Comparison of ENCODE assay signal across 8 cellular contexts in genomic region chr17:38800237-38800760, GRCh38. TPM values are rescaled to one million over a fixed set of nuclear protein-coding genes. Genes with fewer than 3 reads are reported as not detected.
A peak's percentile ranks its signal among the peaks of the same experiment; 100 is the strongest.
DNase-seq lines count a peak whose midpoint lies in the region; ATAC-seq, FAIRE-seq and TF ChIP-seq lines count a peak whose summit lies in the region.

No MANE protein-coding gene starts in this region.

- TF ChIP-seq EP300 in HepG2 (IDR thresholded peaks at IDR 0.05; ENCODE audit: low read depth in 2 of 2, low read length in 2 of 2) (no peak), HepG2 (CRISPR knock-in tag; IDR thresholded peaks at IDR 0.05; ENCODE audit: borderline replicate concordance) (no peak), tibial nerve (IDR thresholded peaks at IDR 0.05) (no peak)

- FAIRE-seq in HepG2 (lab: Jason Lieb, UNC), result no peak

- H3K27me3 ChIP-seq in adrenal gland (no peaks in the 10 kb centered on the region), HepG2 (ENCODE audit: control insufficient read depth in 1 of 2, insufficient read depth in 2 of 2, low read length in 2 of 2) (no peaks in the 10 kb centered on the region), tibial nerve (no peaks in the 10 kb centered on the region)

- no peaks in the 10 kb centered on the region for H3K27me3 Mint-ChIP-seq in activated T-cell treated with anti-CD3 and anti-CD28 coated beads, Interleukin-2, amount 50 U/mL, for 4 hours (ENCODE audit: low read depth)

- TF ChIP-seq POLR2A in adrenal gland (IDR thresholded peaks at IDR 0.05) (peak in 1 of 2 donors; percentile 6), HepG2 (IDR thresholded peaks at IDR 0.05; ENCODE audit: insufficient read depth in 1 of 2, low read depth in 2 of 2, low read length in 2 of 2) (peak in 1 of 2 experiments; percentile 83; a peak in 2 of 4 replicates), tibial nerve (IDR thresholded peaks at IDR 0.05) (no peak)

- intact Hi-C loops in adrenal gland (cut with DNase I), result no loop called here
- intact Hi-C loops in HepG2 (cut with micrococcal nuclease; ENCODE audit: unreplicated experiment), result loop anchor here (1.0 to 2.0 kb wide), 2 partner anchors 47 to 69 kb away; partner anchors contain the start of gene PSMB3

- H3K4me1 ChIP-seq in adrenal gland (replicated peaks in 1 of 2) (peaks cover 15 to 33% of the 10 kb centered on the region in 2 donors), HepG2 (ENCODE audit: insufficient read depth, low read length) (peaks cover 38% of the 10 kb centered on the region), tibial nerve (peaks cover 0 to 39% (median 23%) of the 10 kb centered on the region in 4 donors)

- TSS peak; percentile 96 for BruUV-seq in HepG2 (replicated peaks; lab: Mats Ljungman, UMichigan)

- H3K4me2 ChIP-seq in HepG2 (ENCODE audit: low read depth, low read length), result peak overlapping the region; percentile 81

- H3K27ac ChIP-seq in adrenal gland (peak overlapping the region in 4 of 5 donors; percentile 100), HepG2 (ENCODE audit: extremely low read length, insufficient read depth, low read length) (peak overlapping the region; percentile 99), tibial nerve (peak overlapping the region; percentile 93 to 100 (median 99))

- peaks cover 22% of the 10 kb centered on the region; the same call in 1 of the 2 replicates for H4K20me1 ChIP-seq in HepG2 (ENCODE audit: insufficient read depth, low read length)

- WGBS in adrenal gland, 4 donors, result 20 to 22% (median 22%) methylated on average over 14 of the region's 14 CpGs
- 28% methylated on average over 14 of the region's 14 CpGs for WGBS in HepG2 (ENCODE audit: low lambda C conversion rate)
- WGBS in tibial nerve, 2 donors, result 16 to 20% methylated on average over 14 of the region's 14 CpGs

- in situ Hi-C loops in HepG2 (cut with HindIII; ENCODE audit: extremely low pct_ligation_motif_present, low pct_unique_long_range_greater_than_20kb), result no loop called here

- peaks cover 38% of the 10 kb centered on the region for H3K79me2 ChIP-seq in HepG2 (ENCODE audit: insufficient read depth, low read length)

- H3K4me1 Mint-ChIP-seq in activated T-cell treated with anti-CD3 and anti-CD28 coated beads, Interleukin-2, amount 50 U/mL, for 4 hours (ENCODE audit: low read depth), result peaks cover 32% of the 10 kb centered on the region

- H3K4me3 ChIP-seq in adrenal gland (peak overlapping the region in 2 of 4 donors; percentile 65 to 99), HepG2 (replicated peaks in 1 of 3; ENCODE audit: insufficient read depth in 1 of 3, low read depth in 2 of 3, low read length in 3 of 3) (peak overlapping the region; percentile 76 to 98 (median 90)), tibial nerve (peak overlapping the region; percentile 83 to 98 (median 89))

- no peak overlapping the region for H2AFZ ChIP-seq in HepG2 (ENCODE audit: low read length)

- H3K36me3 Mint-ChIP-seq in activated T-cell treated with anti-CD3 and anti-CD28 coated beads, Interleukin-2, amount 50 U/mL, for 4 hours (ENCODE audit: insufficient read depth), result peaks cover 19% of the 10 kb centered on the region

- TF ChIP-seq CTCF in adrenal gland (IDR thresholded peaks at IDR 0.05) (no peak), HepG2 (CRISPR knock-in tag; IDR thresholded peaks at IDR 0.05) (no peak), tibial nerve (IDR thresholded peaks at IDR 0.05) (no peak)

- POLR2A ChIA-PET in HepG2 (lab: Yijun Ruan, JAX), result interaction anchor here (0.7 to 2.3 kb wide), 7 partner anchors 23 to 114 kb away, joined by 3 to 11 read pairs (median 4); partner anchors contain the start of genes CWC25 and PSMB3

- ATAC-seq in activated T-cell treated with anti-CD3 and anti-CD28 coated beads, Interleukin-2, amount 50 U/mL, for 4 hours, result no peak
- ATAC-seq in HepG2 (no peak), GM21390 (IDR thresholded peaks at IDR 0.05; ENCODE audit: unreplicated experiment) (no peak)

- H3K36me3 ChIP-seq in adrenal gland (replicated peaks in 1 of 2), result peaks cover 0 to 44% of the 10 kb centered on the region in 2 donors
- peaks cover 11 to 36% of the 10 kb centered on the region in 2 experiments for H3K36me3 ChIP-seq in HepG2 (replicated peaks in 1 of 2; ENCODE audit: control insufficient read depth in 1 of 2, insufficient read depth in 2 of 2, low read length in 2 of 2)
- H3K36me3 ChIP-seq in tibial nerve, result peaks cover 0 to 50% (median 10%) of the 10 kb centered on the region in 3 donors

- DNase-seq in activated T-cell treated with anti-CD3 and anti-CD28 coated beads, Interleukin-2, amount 50 U/mL, for 4 hours, result no peak
- DNase-seq in activated T-cell treated with anti-CD3 and anti-CD28 coated beads for 4 hours (no peak), adrenal gland (no peak), HepG2 (ENCODE audit: low spot score) (no peak), tibial nerve (ENCODE audit: low spot score in 2 of 2) (no peak), NCI-H446 (lab: John Stamatoyannopoulos, UW) (no peak), UCSD-AML1 (lab: John Stamatoyannopoulos, UW; ENCODE audit: unreplicated experiment) (no peak)

- no peaks in the 10 kb centered on the region for H3K9me3 Mint-ChIP-seq in activated T-cell treated with anti-CD3 and anti-CD28 coated beads, Interleukin-2, amount 50 U/mL, for 4 hours

- CTCF ChIA-PET in HepG2 (lab: Yijun Ruan, JAX; ENCODE audit: low intra/inter-chr PET ratio, low total read pairs), result no interaction called here

- no peak for TF ChIP-seq RAD21 in HepG2 (CRISPR knock-in tag; IDR thresholded peaks at IDR 0.05)

- H3K9me3 ChIP-seq in adrenal gland (replicated peaks in 1 of 3), result no peaks in the 10 kb centered on the region
- no peaks in the 10 kb centered on the region for H3K9me3 ChIP-seq in HepG2 (ENCODE audit: low read length)
- H3K9me3 ChIP-seq in tibial nerve, result no peaks in the 10 kb centered on the region

- peak overlapping the region; percentile 87 for H3K4me3 Mint-ChIP-seq in activated T-cell treated with anti-CD3 and anti-CD28 coated beads, Interleukin-2, amount 50 U/mL, for 4 hours

- peak overlapping the region; percentile 99 for H3K9ac ChIP-seq in HepG2 (ENCODE audit: insufficient read depth, low read depth, low read length)

RNA-seq across cellular contexts. Expression of gene PIP4K2B, which starts 0.9 kb away (rescaled TPM):
- 10 to 100 TPM; 33.6 to 40.5 (median 39.3) TPM for total RNA-seq in activated T-cell treated with anti-CD3 and anti-CD28 coated beads, Interleukin-2, amount 50 U/mL, for 4 hours
- 10 to 100 TPM; 48.5 to 92.4 (median 74.9) TPM for total RNA-seq in adrenal gland
- 10 to 100 TPM; 30.0 to 49.9 (median 44.0) TPM for polyA plus RNA-seq in adrenal gland
- 54.0 and 63.6 TPM in 2 replicates for total RNA-seq in HepG2 (2016; rRNA removed; fragmentation: Illumina TruSeq; extraction: Trizol)
- total RNA-seq in HepG2 (2016; cell fraction: cytosol; rRNA removed; fragmentation: Illumina TruSeq; extraction: Trizol; ENCODE audit: low read depth), result 24.2 and 25.6 TPM in 2 replicates
- total RNA-seq in HepG2 (2016; cell fraction: insoluble cytoplasmic fraction; rRNA removed; fragmentation: Illumina TruSeq; extraction: Trizol), result 50.9 and 54.9 TPM in 2 replicates
- total RNA-seq in HepG2 (2016; cell fraction: membrane; rRNA removed; fragmentation: Illumina TruSeq; extraction: Trizol), result 49.8 and 54.0 TPM in 2 replicates
- total RNA-seq in HepG2 (2016; cell fraction: nucleus; rRNA removed; fragmentation: Illumina TruSeq; extraction: Trizol), result 32.5 and 37.2 TPM in 2 replicates
- polyA plus RNA-seq in HepG2 (2011; rRNA removed), result 20.4 and 24.5 TPM in 2 replicates
- 18.5 and 20.4 TPM in 2 replicates for polyA plus RNA-seq in HepG2 (2011; cell fraction: cytosol; rRNA removed)
- 45.9 and 55.3 TPM in 2 replicates for polyA plus RNA-seq in HepG2 (2011; cell fraction: nucleus; rRNA removed)
- polyA plus RNA-seq in HepG2 (2012), result 22.2 and 27.9 TPM in 2 replicates
- polyA plus RNA-seq in HepG2 (2016; cell fraction: cytosol; fragmentation: Illumina TruSeq; extraction: Trizol; ENCODE audit: low read depth), result 12.9 and 15.0 TPM in 2 replicates
- polyA plus RNA-seq in HepG2 (2016; cell fraction: insoluble cytoplasmic fraction; fragmentation: Illumina TruSeq; extraction: Trizol; ENCODE audit: low read depth), result 41.7 and 46.6 TPM in 2 replicates
- polyA plus RNA-seq in HepG2 (2016; cell fraction: membrane; fragmentation: Illumina TruSeq; extraction: Trizol; ENCODE audit: low read depth), result 27.7 and 30.2 TPM in 2 replicates
- polyA plus RNA-seq in HepG2 (2016; cell fraction: nucleus; fragmentation: Illumina TruSeq; extraction: Trizol; ENCODE audit: insufficient read depth, low read depth), result 62.7 and 68.7 TPM in 2 replicates
- 76.9 and 79.2 TPM in 2 replicates for polyA minus RNA-seq in HepG2 (2011; rRNA and poly(A)+ RNA removed; ENCODE audit: low replicate concordance)
- polyA minus RNA-seq in HepG2 (2011; cell fraction: cytosol; rRNA and poly(A)+ RNA removed), result 17.3 and 17.5 TPM in 2 replicates
- polyA minus RNA-seq in HepG2 (2011; cell fraction: nucleus; rRNA and poly(A)+ RNA removed), result 12.9 and 14.0 TPM in 2 replicates
- total RNA-seq in tibial nerve, result 10 to 100 TPM; 47.9 to 79.0 (median 74.8) TPM

RNA-seq across cellular contexts. Expression of gene CWC25, which starts 24.8 kb away (rescaled TPM):
- total RNA-seq in activated T-cell treated with anti-CD3 and anti-CD28 coated beads, Interleukin-2, amount 50 U/mL, for 4 hours, result 10 to 100 TPM; 32.7 to 36.5 (median 32.9) TPM
- total RNA-seq in adrenal gland, result 10 to 100 TPM in 7 of 8 donors, 1 to 10 TPM in 1; 4.5 to 21.8 (median 14.3) TPM
- polyA plus RNA-seq in adrenal gland, result 10 to 100 TPM; 20.7 to 47.8 (median 33.1) TPM
- 12.7 and 15.6 TPM in 2 replicates for total RNA-seq in HepG2 (2016; rRNA removed; fragmentation: Illumina TruSeq; extraction: Trizol)
- total RNA-seq in HepG2 (2016; cell fraction: cytosol; rRNA removed; fragmentation: Illumina TruSeq; extraction: Trizol; ENCODE audit: low read depth), result 3.7 and 5.9 TPM in 2 replicates
- total RNA-seq in HepG2 (2016; cell fraction: insoluble cytoplasmic fraction; rRNA removed; fragmentation: Illumina TruSeq; extraction: Trizol), result 12.1 and 16.1 TPM in 2 replicates
- 4.9 and 5.9 TPM in 2 replicates for total RNA-seq in HepG2 (2016; cell fraction: membrane; rRNA removed; fragmentation: Illumina TruSeq; extraction: Trizol)
- total RNA-seq in HepG2 (2016; cell fraction: nucleus; rRNA removed; fragmentation: Illumina TruSeq; extraction: Trizol), result 16.2 and 16.8 TPM in 2 replicates
- polyA plus RNA-seq in HepG2 (2011; rRNA removed), result 20.6 and 22.7 TPM in 2 replicates
- 8.0 and 10.1 TPM in 2 replicates for polyA plus RNA-seq in HepG2 (2011; cell fraction: cytosol; rRNA removed)
- 75.8 and 78.0 TPM in 2 replicates for polyA plus RNA-seq in HepG2 (2011; cell fraction: nucleus; rRNA removed)
- 13.3 and 15.9 TPM in 2 replicates for polyA plus RNA-seq in HepG2 (2012)
- 1.3 and 1.4 TPM in 2 replicates for polyA plus RNA-seq in HepG2 (2016; cell fraction: cytosol; fragmentation: Illumina TruSeq; extraction: Trizol; ENCODE audit: low read depth)
- polyA plus RNA-seq in HepG2 (2016; cell fraction: insoluble cytoplasmic fraction; fragmentation: Illumina TruSeq; extraction: Trizol; ENCODE audit: low read depth), result 13.2 and 13.4 TPM in 2 replicates
- polyA plus RNA-seq in HepG2 (2016; cell fraction: membrane; fragmentation: Illumina TruSeq; extraction: Trizol; ENCODE audit: low read depth), result 2.8 and 3.3 TPM in 2 replicates
- polyA plus RNA-seq in HepG2 (2016; cell fraction: nucleus; fragmentation: Illumina TruSeq; extraction: Trizol; ENCODE audit: insufficient read depth, low read depth), result 51.8 and 58.8 TPM in 2 replicates
- polyA minus RNA-seq in HepG2 (2011; rRNA and poly(A)+ RNA removed; ENCODE audit: low replicate concordance), result 7.6 and 11.6 TPM in 2 replicates
- polyA minus RNA-seq in HepG2 (2011; cell fraction: cytosol; rRNA and poly(A)+ RNA removed), result 3.6 and 4.1 TPM in 2 replicates
- polyA minus RNA-seq in HepG2 (2011; cell fraction: nucleus; rRNA and poly(A)+ RNA removed), result 18.3 TPM in 2 replicates
- total RNA-seq in tibial nerve, result 10 to 100 TPM; 19.0 to 43.3 (median 24.9) TPM

RNA-seq across cellular contexts. Expression of gene PSMB3, which starts 47.8 kb away (rescaled TPM):
- total RNA-seq in activated T-cell treated with anti-CD3 and anti-CD28 coated beads, Interleukin-2, amount 50 U/mL, for 4 hours, result 100 to 1,000 TPM; 527 to 569 (median 554) TPM
- total RNA-seq in adrenal gland (100 to 1,000 TPM; 138 to 315 (median 235) TPM), HepG2 (2016; rRNA removed; fragmentation: Illumina TruSeq; extraction: Trizol) (517 and 688 TPM in 2 replicates), tibial nerve (100 to 1,000 TPM in 3 of 4 donors, 10 to 100 TPM in 1; 88.8 to 146 (median 141) TPM)
- polyA plus RNA-seq in adrenal gland (100 to 1,000 TPM; 240 to 556 (median 328) TPM), HepG2 (2011; rRNA removed) (317 and 366 TPM in 2 replicates)
- total RNA-seq in HepG2 (2016; cell fraction: cytosol; rRNA removed; fragmentation: Illumina TruSeq; extraction: Trizol; ENCODE audit: low read depth), result 265 and 305 TPM in 2 replicates
- 517 and 718 TPM in 2 replicates for total RNA-seq in HepG2 (2016; cell fraction: insoluble cytoplasmic fraction; rRNA removed; fragmentation: Illumina TruSeq; extraction: Trizol)
- total RNA-seq in HepG2 (2016; cell fraction: membrane; rRNA removed; fragmentation: Illumina TruSeq; extraction: Trizol), result 175 and 189 TPM in 2 replicates
- total RNA-seq in HepG2 (2016; cell fraction: nucleus; rRNA removed; fragmentation: Illumina TruSeq; extraction: Trizol), result 146 and 163 TPM in 2 replicates
- 470 and 640 TPM in 2 replicates for polyA plus RNA-seq in HepG2 (2011; cell fraction: cytosol; rRNA removed)
- polyA plus RNA-seq in HepG2 (2011; cell fraction: nucleus; rRNA removed), result 121 and 122 TPM in 2 replicates
- 167 and 213 TPM in 2 replicates for polyA plus RNA-seq in HepG2 (2012)
- polyA plus RNA-seq in HepG2 (2016; cell fraction: cytosol; fragmentation: Illumina TruSeq; extraction: Trizol; ENCODE audit: low read depth), result 206 and 222 TPM in 2 replicates
- 578 and 618 TPM in 2 replicates for polyA plus RNA-seq in HepG2 (2016; cell fraction: insoluble cytoplasmic fraction; fragmentation: Illumina TruSeq; extraction: Trizol; ENCODE audit: low read depth)
- polyA plus RNA-seq in HepG2 (2016; cell fraction: membrane; fragmentation: Illumina TruSeq; extraction: Trizol; ENCODE audit: low read depth), result 134 and 136 TPM in 2 replicates
- 227 and 228 TPM in 2 replicates for polyA plus RNA-seq in HepG2 (2016; cell fraction: nucleus; fragmentation: Illumina TruSeq; extraction: Trizol; ENCODE audit: insufficient read depth, low read depth)
- polyA minus RNA-seq in HepG2 (2011; rRNA and poly(A)+ RNA removed; ENCODE audit: low replicate concordance), result 383 and 657 TPM in 2 replicates
- 84.9 and 103 TPM in 2 replicates for polyA minus RNA-seq in HepG2 (2011; cell fraction: cytosol; rRNA and poly(A)+ RNA removed)
- 32.9 and 35.0 TPM in 2 replicates for polyA minus RNA-seq in HepG2 (2011; cell fraction: nucleus; rRNA and poly(A)+ RNA removed)

RNA-seq across cellular contexts. Expression of gene PCGF2, which starts 52.2 kb away (rescaled TPM):
- under 1 TPM; 0.16 to 0.58 (median 0.43) TPM for total RNA-seq in activated T-cell treated with anti-CD3 and anti-CD28 coated beads, Interleukin-2, amount 50 U/mL, for 4 hours
- total RNA-seq in adrenal gland, result 10 to 100 TPM in 7 of 8 donors, 1 to 10 TPM in 1; 7.4 to 82.3 (median 38.9) TPM
- polyA plus RNA-seq in adrenal gland, result 100 to 1,000 TPM in 2 of 3 donors, 10 to 100 TPM in 1; 13.4 to 233 (median 144) TPM
- total RNA-seq in HepG2 (2016; rRNA removed; fragmentation: Illumina TruSeq; extraction: Trizol), result 11.6 and 11.7 TPM in 2 replicates
- 12.6 and 19.2 TPM in 2 replicates for total RNA-seq in HepG2 (2016; cell fraction: cytosol; rRNA removed; fragmentation: Illumina TruSeq; extraction: Trizol; ENCODE audit: low read depth)
- 8.9 and 11.5 TPM in 2 replicates for total RNA-seq in HepG2 (2016; cell fraction: insoluble cytoplasmic fraction; rRNA removed; fragmentation: Illumina TruSeq; extraction: Trizol)
- 33.3 and 35.3 TPM in 2 replicates for total RNA-seq in HepG2 (2016; cell fraction: membrane; rRNA removed; fragmentation: Illumina TruSeq; extraction: Trizol)
- total RNA-seq in HepG2 (2016; cell fraction: nucleus; rRNA removed; fragmentation: Illumina TruSeq; extraction: Trizol), result 13.3 and 14.9 TPM in 2 replicates
- polyA plus RNA-seq in HepG2 (2011; rRNA removed), result 29.4 and 30.6 TPM in 2 replicates
- 18.7 and 30.8 TPM in 2 replicates for polyA plus RNA-seq in HepG2 (2011; cell fraction: cytosol; rRNA removed)
- polyA plus RNA-seq in HepG2 (2011; cell fraction: nucleus; rRNA removed), result 53.9 and 68.1 TPM in 2 replicates
- polyA plus RNA-seq in HepG2 (2012), result 32.6 and 40.9 TPM in 2 replicates
- polyA plus RNA-seq in HepG2 (2016; cell fraction: cytosol; fragmentation: Illumina TruSeq; extraction: Trizol; ENCODE audit: low read depth), result 194 and 224 TPM in 2 replicates
- polyA plus RNA-seq in HepG2 (2016; cell fraction: insoluble cytoplasmic fraction; fragmentation: Illumina TruSeq; extraction: Trizol; ENCODE audit: low read depth), result 44.1 and 62.1 TPM in 2 replicates
- polyA plus RNA-seq in HepG2 (2016; cell fraction: membrane; fragmentation: Illumina TruSeq; extraction: Trizol; ENCODE audit: low read depth), result 209 and 253 TPM in 2 replicates
- 85.1 and 95.0 TPM in 2 replicates for polyA plus RNA-seq in HepG2 (2016; cell fraction: nucleus; fragmentation: Illumina TruSeq; extraction: Trizol; ENCODE audit: insufficient read depth, low read depth)
- 11.1 and 38.8 TPM in 2 replicates for polyA minus RNA-seq in HepG2 (2011; rRNA and poly(A)+ RNA removed; ENCODE audit: low replicate concordance)
- polyA minus RNA-seq in HepG2 (2011; cell fraction: cytosol; rRNA and poly(A)+ RNA removed), result 30.5 and 32.4 TPM in 2 replicates
- 13.9 and 14.2 TPM in 2 replicates for polyA minus RNA-seq in HepG2 (2011; cell fraction: nucleus; rRNA and poly(A)+ RNA removed)
- 10 to 100 TPM in 3 of 4 donors, 1 to 10 TPM in 1; 7.7 to 50.0 (median 17.6) TPM for total RNA-seq in tibial nerve

RNA-seq across cellular contexts. Expression of gene RPL23, which starts 53.2 kb away (rescaled TPM):
- total RNA-seq in activated T-cell treated with anti-CD3 and anti-CD28 coated beads, Interleukin-2, amount 50 U/mL, for 4 hours, result 1,000 to 10,000 TPM; 2,350 to 2,556 (median 2,362) TPM
- total RNA-seq in adrenal gland, result 1,000 to 10,000 TPM in 6 of 8 donors, 100 to 1,000 TPM in 2; 927 to 1,685 (median 1,368) TPM
- polyA plus RNA-seq in adrenal gland, result 1,000 to 10,000 TPM; 2,027 to 3,246 (median 2,815) TPM
- 2,790 and 3,298 TPM in 2 replicates for total RNA-seq in HepG2 (2016; rRNA removed; fragmentation: Illumina TruSeq; extraction: Trizol)
- 4,051 and 4,588 TPM in 2 replicates for total RNA-seq in HepG2 (2016; cell fraction: cytosol; rRNA removed; fragmentation: Illumina TruSeq; extraction: Trizol; ENCODE audit: low read depth)
- total RNA-seq in HepG2 (2016; cell fraction: insoluble cytoplasmic fraction; rRNA removed; fragmentation: Illumina TruSeq; extraction: Trizol), result 2,655 and 3,446 TPM in 2 replicates
- 6,899 and 6,901 TPM in 2 replicates for total RNA-seq in HepG2 (2016; cell fraction: membrane; rRNA removed; fragmentation: Illumina TruSeq; extraction: Trizol)
- 995 and 1,125 TPM in 2 replicates for total RNA-seq in HepG2 (2016; cell fraction: nucleus; rRNA removed; fragmentation: Illumina TruSeq; extraction: Trizol)
- 4,288 and 4,860 TPM in 2 replicates for polyA plus RNA-seq in HepG2 (2011; rRNA removed)
- 4,164 and 5,084 TPM in 2 replicates for polyA plus RNA-seq in HepG2 (2011; cell fraction: cytosol; rRNA removed)
- 680 and 915 TPM in 2 replicates for polyA plus RNA-seq in HepG2 (2011; cell fraction: nucleus; rRNA removed)
- polyA plus RNA-seq in HepG2 (2012), result 4,457 and 5,527 TPM in 2 replicates
- polyA plus RNA-seq in HepG2 (2016; cell fraction: cytosol; fragmentation: Illumina TruSeq; extraction: Trizol; ENCODE audit: low read depth), result 5,325 and 6,272 TPM in 2 replicates
- polyA plus RNA-seq in HepG2 (2016; cell fraction: insoluble cytoplasmic fraction; fragmentation: Illumina TruSeq; extraction: Trizol; ENCODE audit: low read depth), result 3,877 and 3,973 TPM in 2 replicates
- polyA plus RNA-seq in HepG2 (2016; cell fraction: membrane; fragmentation: Illumina TruSeq; extraction: Trizol; ENCODE audit: low read depth), result 7,669 and 7,726 TPM in 2 replicates
- 2,046 and 2,062 TPM in 2 replicates for polyA plus RNA-seq in HepG2 (2016; cell fraction: nucleus; fragmentation: Illumina TruSeq; extraction: Trizol; ENCODE audit: insufficient read depth, low read depth)
- polyA minus RNA-seq in HepG2 (2011; rRNA and poly(A)+ RNA removed; ENCODE audit: low replicate concordance), result 223 and 322 TPM in 2 replicates
- polyA minus RNA-seq in HepG2 (2011; cell fraction: cytosol; rRNA and poly(A)+ RNA removed), result 1,056 and 1,226 TPM in 2 replicates
- polyA minus RNA-seq in HepG2 (2011; cell fraction: nucleus; rRNA and poly(A)+ RNA removed), result 292 and 362 TPM in 2 replicates
- total RNA-seq in tibial nerve, result 1,000 to 10,000 TPM; 1,112 to 1,642 (median 1,331) TPM
